ENCODE assay signal across 28 cellular contexts in genomic region chr4:6901669-6902317, GRCh38. TPM values are rescaled to one million over a fixed set of nuclear protein-coding genes. Genes with fewer than 3 reads are reported as not detected.
DNase-seq lines count a peak whose midpoint lies in the region; ATAC-seq and TF ChIP-seq lines count a peak whose summit lies in the region.
"Had no signal": no experiment of that assay in that cellular context is flagged by ENCODE, and none has a peak within 500 bp of the region (broad histone marks: within the 10 kb centered on the region; RNA-seq: fewer than 3 reads in every experiment).

No MANE protein-coding gene starts in this region.

- H3F3A ChIP-seq in neural progenitor cell (ENCODE audit: low read depth): no peaks in the 10 kb centered on the region

- peaks cover 8% of the 10 kb centered on the region for H3K9me3 Mint-ChIP-seq in T-helper 1 cell treated with Interleukin-12 subunit alpha and Interleukin-12 subunit beta and Interleukin-4 antibody, amounts not matched to agents 30 μg/mL and 1 μg/mL, for 36 hours
- H3K9me3 Mint-ChIP-seq in Caco-2 (ENCODE audit: unreplicated experiment) (no peaks in the 10 kb centered on the region), neural progenitor cell (peaks cover 2% of the 10 kb centered on the region)
- H3K9me3 Mint-ChIP-seq in activated T-helper 2 cell treated with anti-CD3 and anti-CD28 coated beads, Interferon-gamma antibody, Interleukin-2, Interleukin-4, amounts not matched to agents 10 μg/mL and 5 μg/mL and 100 μg/mL, durations not matched to agents 14 hours and 24 hours and 36 hours: no peaks in the 10 kb centered on the region
- H3K9me3 Mint-ChIP-seq in stimulated activated naive CD8-positive, alpha-beta T cell treated with anti-CD3 and anti-CD28 coated beads, Interleukin-15, amount 100 ng/mL, for 72 hours: no peaks in the 10 kb centered on the region
- H3K9me3 Mint-ChIP-seq: activated CD4-positive, alpha-beta T cell treated with anti-CD3 and anti-CD28 coated beads, Interleukin-2, amount 10 ng/mL, durations not matched to agents 7 days and 5 days; activated naive CD4-positive, alpha-beta T cell treated with anti-CD3 and anti-CD28 coated beads, Interleukin-2, amount 50 U/mL, for 24 hours; activated T-cell treated with anti-CD3 and anti-CD28 coated beads, Interleukin-2, amount 50 U/mL, for 24 hours; stimulated activated naive CD8-positive, alpha-beta T cell treated with anti-CD3 and anti-CD28 coated beads, Interleukin-15, Interleukin-2, amounts not matched to agents 100 ng/mL and 50 ng/mL, for 24 hours; T-cell had no signal

- H3K4me2 ChIP-seq in neural progenitor cell: no peak overlapping the region
- H3K4me2 ChIP-seq: hepatocyte had no signal

- POLR2A ChIA-PET in Caco-2 (lab: Charles Lee): no interaction called here

- DNase-seq in T-helper 1 cell (no peak), Caco-2 (peak in 1 of 2 experiments; percentile 34), neural progenitor cell (ENCODE audit: low spot score) (no peak), GM03348 (ENCODE audit: low spot score) (no peak)
- DNase-seq in activated T-helper 2 cell treated with anti-CD3 and anti-CD28 coated beads, Interferon-gamma antibody, Interleukin-2, Interleukin-4, amounts not matched to agents 10 μg/mL and 5 μg/mL and 100 μg/mL, durations not matched to agents 14 hours and 24 hours and 36 hours (ENCODE audit: low spot score): no peak
- DNase-seq in activated T-cell treated with anti-CD3 and anti-CD28 coated beads, Interleukin-2, amount 50 U/mL, for 1 hour: no peak
- DNase-seq in stimulated activated naive CD8-positive, alpha-beta T cell treated with anti-CD3 and anti-CD28 coated beads, Interleukin-15, amount 100 ng/mL, for 72 hours: no peak
- DNase-seq: activated CD4-positive, alpha-beta T cell treated with anti-CD3 and anti-CD28 coated beads, Interleukin-2, amount 10 ng/mL, durations not matched to agents 7 days and 5 days; activated T-cell treated with anti-CD3 and anti-CD28 coated beads, Interleukin-2, amount 50 U/mL, for 24 hours; DMS79 treated with DMSO at 0.1 percent for 48 hours; effector CD4-positive, alpha-beta T cell; erythroblast; foreskin fibroblast; Kasumi-1; NCI-H1092; NCI-H187 treated with DMSO at 0.1 percent for 48 hours; NCI-H2227 treated with DMSO at 0.1 percent for 48 hours; PC-3; stimulated activated CD4-positive, alpha-beta T cell treated with anti-CD3 and anti-CD28 coated beads, Interleukin-4, amount 100 ng/mL, for 24 hours; T-cell had no signal

- H2AFZ ChIP-seq in neural progenitor cell (replicated peaks): peak overlapping the region; percentile 17
- H2AFZ ChIP-seq: hepatocyte had no signal

- H3K27ac ChIP-seq in neural progenitor cell: no peak overlapping the region
- H3K27ac ChIP-seq: 22Rv1, ascending aorta, neutrophil had no signal

- peak overlapping the region; percentile 42 for H3K4me3 Mint-ChIP-seq in T-helper 1 cell treated with Interleukin-12 subunit alpha and Interleukin-12 subunit beta and Interleukin-4 antibody, amounts not matched to agents 30 μg/mL and 1 μg/mL, for 36 hours
- H3K4me3 Mint-ChIP-seq in Caco-2 (ENCODE audit: unreplicated experiment) (no peak overlapping the region), neural progenitor cell (no peak overlapping the region)
- H3K4me3 Mint-ChIP-seq in activated T-helper 2 cell treated with anti-CD3 and anti-CD28 coated beads, Interferon-gamma antibody, Interleukin-2, Interleukin-4, amounts not matched to agents 10 μg/mL and 5 μg/mL and 100 μg/mL, durations not matched to agents 14 hours and 24 hours and 36 hours (ENCODE audit: low read depth): no peak overlapping the region
- H3K4me3 Mint-ChIP-seq in stimulated activated naive CD8-positive, alpha-beta T cell treated with anti-CD3 and anti-CD28 coated beads, Interleukin-15, amount 100 ng/mL, for 72 hours: peak overlapping the region in 1 of 2 donors; percentile 50
- H3K4me3 Mint-ChIP-seq: activated CD4-positive, alpha-beta T cell treated with anti-CD3 and anti-CD28 coated beads, Interleukin-2, amount 10 ng/mL, durations not matched to agents 7 days and 5 days; activated naive CD4-positive, alpha-beta T cell treated with anti-CD3 and anti-CD28 coated beads, Interleukin-2, amount 50 U/mL, for 24 hours; activated T-cell treated with anti-CD3 and anti-CD28 coated beads, Interleukin-2, amount 50 U/mL, for 24 hours; stimulated activated naive CD8-positive, alpha-beta T cell treated with anti-CD3 and anti-CD28 coated beads, Interleukin-15, Interleukin-2, amounts not matched to agents 100 ng/mL and 50 ng/mL, for 24 hours; T-cell had no signal

- H3K9ac ChIP-seq in neural progenitor cell: no peak overlapping the region

- no peaks in the 10 kb centered on the region for H3K79me2 ChIP-seq in neural progenitor cell (ENCODE audit: low read depth)
- H3K79me2 ChIP-seq: hepatocyte had no signal

- intact Hi-C loops in Caco-2 (cut with micrococcal nuclease; ENCODE audit: unreplicated experiment): no loop called here
- intact Hi-C loops in activated T-helper 2 cell treated with anti-CD3 and anti-CD28 coated beads, Interferon-gamma antibody, Interleukin-2, Interleukin-4, amounts not matched to agents 10 μg/mL and 5 μg/mL and 100 μg/mL, durations not matched to agents 14 hours and 24 hours and 36 hours (cut with micrococcal nuclease): no loop called here

- H3K27me3 ChIP-seq in Caco-2 (replicated peaks; ENCODE audit: control insufficient read depth, insufficient read depth, low read length) (no peaks in the 10 kb centered on the region), neural progenitor cell (peaks cover under 1% of the 10 kb centered on the region)
- H3K27me3 ChIP-seq: ascending aorta, hepatocyte had no signal

- CTCF ChIA-PET in Caco-2 (lab: Charles Lee): interaction anchor here (0.8 to 0.9 kb wide), 2 partner anchors 10 to 141 kb away, joined by 3 to 4 read pairs; a partner anchor contains a TSS

- peak overlapping the region; percentile 85 for H3K27ac Mint-ChIP-seq in T-helper 1 cell treated with Interleukin-12 subunit alpha and Interleukin-12 subunit beta and Interleukin-4 antibody, amounts not matched to agents 30 μg/mL and 1 μg/mL, for 36 hours
- H3K27ac Mint-ChIP-seq in Caco-2 (ENCODE audit: unreplicated experiment): peak overlapping the region; percentile 88
- peak overlapping the region; percentile 18 for H3K27ac Mint-ChIP-seq in activated T-helper 2 cell treated with anti-CD3 and anti-CD28 coated beads, Interferon-gamma antibody, Interleukin-2, Interleukin-4, amounts not matched to agents 10 μg/mL and 5 μg/mL and 100 μg/mL, durations not matched to agents 14 hours and 24 hours and 36 hours
- peak overlapping the region; percentile 79 for H3K27ac Mint-ChIP-seq in neural progenitor cell
- no peak overlapping the region for H3K27ac Mint-ChIP-seq in stimulated activated naive CD8-positive, alpha-beta T cell treated with anti-CD3 and anti-CD28 coated beads, Interleukin-15, amount 100 ng/mL, for 72 hours
- H3K27ac Mint-ChIP-seq: activated naive CD4-positive, alpha-beta T cell treated with anti-CD3 and anti-CD28 coated beads, Interleukin-2, amount 50 U/mL, for 24 hours; activated T-cell treated with anti-CD3 and anti-CD28 coated beads, Interleukin-2, amount 50 U/mL, for 24 hours; stimulated activated naive CD8-positive, alpha-beta T cell treated with anti-CD3 and anti-CD28 coated beads, Interleukin-15, Interleukin-2, amounts not matched to agents 100 ng/mL and 50 ng/mL, for 24 hours had no signal

- no peaks in the 10 kb centered on the region for H3K27me3 Mint-ChIP-seq in T-helper 1 cell treated with Interleukin-12 subunit alpha and Interleukin-12 subunit beta and Interleukin-4 antibody, amounts not matched to agents 30 μg/mL and 1 μg/mL, for 36 hours (ENCODE audit: low read depth)
- no peaks in the 10 kb centered on the region for H3K27me3 Mint-ChIP-seq in Caco-2 (ENCODE audit: insufficient read depth, unreplicated experiment)
- no peaks in the 10 kb centered on the region for H3K27me3 Mint-ChIP-seq in activated T-helper 2 cell treated with anti-CD3 and anti-CD28 coated beads, Interferon-gamma antibody, Interleukin-2, Interleukin-4, amounts not matched to agents 10 μg/mL and 5 μg/mL and 100 μg/mL, durations not matched to agents 14 hours and 24 hours and 36 hours (ENCODE audit: low read depth)
- peaks cover 8% of the 10 kb centered on the region for H3K27me3 Mint-ChIP-seq in neural progenitor cell (ENCODE audit: insufficient read depth, low read depth)
- H3K27me3 Mint-ChIP-seq in stimulated activated naive CD8-positive, alpha-beta T cell treated with anti-CD3 and anti-CD28 coated beads, Interleukin-15, amount 100 ng/mL, for 72 hours: peaks cover 2% of the 10 kb centered on the region
- H3K27me3 Mint-ChIP-seq: activated CD4-positive, alpha-beta T cell treated with anti-CD3 and anti-CD28 coated beads, Interleukin-2, amount 10 ng/mL, durations not matched to agents 7 days and 5 days; activated naive CD4-positive, alpha-beta T cell treated with anti-CD3 and anti-CD28 coated beads, Interleukin-2, amount 50 U/mL, for 24 hours; activated T-cell treated with anti-CD3 and anti-CD28 coated beads, Interleukin-2, amount 50 U/mL, for 24 hours; stimulated activated naive CD8-positive, alpha-beta T cell treated with anti-CD3 and anti-CD28 coated beads, Interleukin-15, Interleukin-2, amounts not matched to agents 100 ng/mL and 50 ng/mL, for 24 hours; T-cell had no signal

- no peak for TF ChIP-seq CTCF in Caco-2 (IDR thresholded peaks at IDR 0.05; ENCODE audit: insufficient read depth in 1 of 2, low read depth in 1 of 2, low read length in 1 of 2, severe bottlenecking in 1 of 2, unreplicated experiment in 1 of 2)
- no peak for TF ChIP-seq CTCF in neural progenitor cell (IDR thresholded peaks at IDR 0.05)

- no TSS peak for BruUV-seq in Caco-2 (replicated peaks; lab: Mats Ljungman, UMichigan)

- no peak overlapping the region for H3K4me3 ChIP-seq in Caco-2 (ENCODE audit: low read depth, low read length)
- H3K4me3 ChIP-seq in neural progenitor cell: no peak overlapping the region
- H3K4me3 ChIP-seq: ascending aorta, hepatocyte, mucosa of descending colon had no signal

- H3K9me3 ChIP-seq in Caco-2 (no peaks in the 10 kb centered on the region), neural progenitor cell (ENCODE audit: low read depth) (no peaks in the 10 kb centered on the region)
- H3K9me3 ChIP-seq: ascending aorta, mucosa of descending colon, neutrophil had no signal

- H3K36me3 ChIP-seq in Caco-2 (ENCODE audit: control insufficient read depth, insufficient read depth, low read length) (no peaks in the 10 kb centered on the region), neural progenitor cell (no peaks in the 10 kb centered on the region)
- H3K36me3 ChIP-seq: ascending aorta, neutrophil had no signal

- peaks cover 27% of the 10 kb centered on the region for H3K4me1 ChIP-seq in Caco-2
- no peaks in the 10 kb centered on the region for H3K4me1 ChIP-seq in neural progenitor cell
- H3K4me1 ChIP-seq: ascending aorta had no signal

- no peaks in the 10 kb centered on the region for H4K20me1 ChIP-seq in neural progenitor cell (ENCODE audit: low read depth)

- ATAC-seq in stimulated activated naive CD8-positive, alpha-beta T cell treated with anti-CD3 and anti-CD28 coated beads, Interleukin-15, amount 100 ng/mL, for 72 hours: no peak
- ATAC-seq: PC-3, T-cell had no signal

- H3K36me3 Mint-ChIP-seq in T-helper 1 cell treated with Interleukin-12 subunit alpha and Interleukin-12 subunit beta and Interleukin-4 antibody, amounts not matched to agents 30 μg/mL and 1 μg/mL, for 36 hours (ENCODE audit: low read depth): peaks cover 7% of the 10 kb centered on the region
- H3K36me3 Mint-ChIP-seq in Caco-2 (ENCODE audit: insufficient read depth, unreplicated experiment): no peaks in the 10 kb centered on the region
- peaks cover 2% of the 10 kb centered on the region for H3K36me3 Mint-ChIP-seq in activated T-helper 2 cell treated with anti-CD3 and anti-CD28 coated beads, Interferon-gamma antibody, Interleukin-2, Interleukin-4, amounts not matched to agents 10 μg/mL and 5 μg/mL and 100 μg/mL, durations not matched to agents 14 hours and 24 hours and 36 hours (ENCODE audit: low read depth)
- no peaks in the 10 kb centered on the region for H3K36me3 Mint-ChIP-seq in neural progenitor cell
- H3K36me3 Mint-ChIP-seq: activated naive CD4-positive, alpha-beta T cell treated with anti-CD3 and anti-CD28 coated beads, Interleukin-2, amount 50 U/mL, for 24 hours; T-cell had no signal

- H3K4me1 Mint-ChIP-seq in T-helper 1 cell treated with Interleukin-12 subunit alpha and Interleukin-12 subunit beta and Interleukin-4 antibody, amounts not matched to agents 30 μg/mL and 1 μg/mL, for 36 hours (ENCODE audit: low read depth): peaks cover 60% of the 10 kb centered on the region
- H3K4me1 Mint-ChIP-seq in Caco-2 (ENCODE audit: low read depth, unreplicated experiment) (peaks cover 19% of the 10 kb centered on the region), neural progenitor cell (peaks cover 5% of the 10 kb centered on the region)
- peaks cover 30% of the 10 kb centered on the region for H3K4me1 Mint-ChIP-seq in activated T-helper 2 cell treated with anti-CD3 and anti-CD28 coated beads, Interferon-gamma antibody, Interleukin-2, Interleukin-4, amounts not matched to agents 10 μg/mL and 5 μg/mL and 100 μg/mL, durations not matched to agents 14 hours and 24 hours and 36 hours (ENCODE audit: low read depth)
- H3K4me1 Mint-ChIP-seq in stimulated activated naive CD8-positive, alpha-beta T cell treated with anti-CD3 and anti-CD28 coated beads, Interleukin-15, amount 100 ng/mL, for 72 hours: peaks cover 36% of the 10 kb centered on the region

RNA-seq across cellular contexts. Expression of gene TBC1D14, which starts 7.8 kb away (rescaled TPM):
- total RNA-seq in Caco-2 (2022) (54.0 and 57.6 TPM in 2 replicates), neural progenitor cell (ENCODE audit: low replicate concordance) (47.9 and 58.8 TPM in 2 replicates)
- total RNA-seq in activated T-helper 2 cell treated with anti-CD3 and anti-CD28 coated beads, Interferon-gamma antibody, Interleukin-2, Interleukin-4, amounts not matched to agents 10 μg/mL and 5 μg/mL and 100 μg/mL, durations not matched to agents 14 hours and 24 hours and 36 hours: 34.9 and 35.1 TPM in 2 replicates

Comparison
In these comparisons a context has a peak if more than half of its experiments do, and no peak if none do; other contexts are left out.
1. H3K27ac Mint-ChIP-seq: peak in T-helper 1 cell treated with Interleukin-12 subunit alpha and Interleukin-12 subunit beta and Interleukin-4 antibody, amounts not matched to agents 30 μg/mL and 1 μg/mL, for 36 hours (single experiment), Caco-2 (single experiment), activated T-helper 2 cell treated with anti-CD3 and anti-CD28 coated beads, Interferon-gamma antibody, Interleukin-2, Interleukin-4, amounts not matched to agents 10 μg/mL and 5 μg/mL and 100 μg/mL, durations not matched to agents 14 hours and 24 hours and 36 hours (single experiment) and neural progenitor cell (single experiment); none in stimulated activated naive CD8-positive, alpha-beta T cell treated with anti-CD3 and anti-CD28 coated beads, Interleukin-15, amount 100 ng/mL, for 72 hours (0 of 2).